Comparison of ENCODE assay signal across 1 cellular context in genomic region chr11:128904872-128905344, GRCh38.
A peak's percentile ranks its signal among the peaks of the same experiment; 100 is the strongest.
TF ChIP-seq lines count a peak whose summit lies in the region.

No MANE protein-coding gene starts in this region.

TF ChIP-seq in GM12878, 131 proteins besides CTCF, POLR2A, EP300 and RAD21 (continued from another document):
- 0 out of 2 replicates have a peak, but pooled peaks have one; percentile 26 for TF ChIP-seq DPF2 (IDR thresholded peaks at IDR 0.05)
